Comparison of ENCODE assay signal across 17 cellular contexts in genomic region chr12:58887071-58887470, GRCh38. TPM values are rescaled to one million over a fixed set of nuclear protein-coding genes. Genes with fewer than 3 reads are reported as not detected.
"Had no signal": no experiment of that assay in that cellular context is flagged by ENCODE, and none has a peak within 500 bp of the region (broad histone marks: within the 10 kb centered on the region; RNA-seq: fewer than 3 reads in every experiment).

No MANE protein-coding gene starts in this region.

- ATAC-seq: activated CD8-positive, alpha-beta T cell treated with anti-CD3 and anti-CD28 coated beads for 36 hours; T-cell had no signal

- H3K4me2 ChIP-seq: neural progenitor cell had no signal

- H3K9ac ChIP-seq: neural progenitor cell had no signal

- H3K4me1 ChIP-seq: colonic mucosa, spleen had no signal

- DNase-seq: activated CD4-positive, alpha-beta T cell treated with anti-CD3 and anti-CD28 coated beads for 48 hours; activated CD4-positive, CD25-positive, alpha-beta regulatory T cell; activated CD8-positive, alpha-beta T cell treated with anti-CD3 and anti-CD28 coated beads for 36 hours; activated naive CD4-positive, alpha-beta T cell treated with Interleukin-2 at 50 U/mL for 16 hours; activated naive CD8-positive, alpha-beta T cell treated with anti-CD3 and anti-CD28 coated beads, Interleukin-2, amount 10 ng/mL, durations not matched to agents 7 days and 5 days; activated T-cell treated with anti-CD3 and anti-CD28 coated beads, Interleukin-2, amount 50 U/mL, for 24 hours; central memory CD4-positive, alpha-beta T cell; colonic mucosa; hypothalamus; islet precursor cell; ovary; sigmoid colon; spleen; stimulated activated CD8-positive, alpha-beta memory T cell treated with anti-CD3 and anti-CD28 coated beads, Interleukin-4, amount 100 ng/mL, for 48 hours; stimulated activated naive CD4-positive, alpha-beta T cell; T-cell had no signal

- H3K9me3 ChIP-seq: colonic mucosa, ovary, sigmoid colon, spleen had no signal

- H3K27ac ChIP-seq: colonic mucosa, neural progenitor cell, ovary, spleen had no signal

- H3K27me3 ChIP-seq: colonic mucosa, neural progenitor cell, ovary, sigmoid colon, spleen had no signal

- H2AFZ ChIP-seq: neural progenitor cell had no signal

- H3K4me3 ChIP-seq: colonic mucosa, neural progenitor cell, ovary, sigmoid colon, spleen had no signal

- H3K36me3 ChIP-seq: ovary had no signal

RNA-seq across cellular contexts. Expression of gene LRIG3, which starts 33.2 kb away (rescaled TPM):
- total RNA-seq: activated CD8-positive, alpha-beta T cell treated with anti-CD3 and anti-CD28 coated beads for 36 hours; activated naive CD8-positive, alpha-beta T cell treated with anti-CD3 and anti-CD28 coated beads, Interleukin-2, amount 10 ng/mL, durations not matched to agents 7 days and 5 days had no signal
